ENCODE assay signal across 34 cellular contexts in genomic region chr19:40249781-40250180, GRCh38. TPM values are rescaled to one million over a fixed set of nuclear protein-coding genes. Genes with fewer than 3 reads are reported as not detected.
DNase-seq lines count a peak whose midpoint lies in the region; ATAC-seq and TF ChIP-seq lines count a peak whose summit lies in the region.
"Had no signal": no experiment of that assay in that cellular context is flagged by ENCODE, and none has a peak within 500 bp of the region (broad histone marks: within the 10 kb centered on the region; RNA-seq: fewer than 3 reads in every experiment).

No MANE protein-coding gene starts in this region.

- no peak overlapping the region for H3K27ac ChIP-seq in H9 (ENCODE audit: insufficient read length, low read depth, low read length)
- peak overlapping the region in 30 of 59 donors; percentile 10 to 79 (median 51) for H3K27ac ChIP-seq in dorsolateral prefrontal cortex
- H3K27ac ChIP-seq in gastrocnemius medialis = peak overlapping the region in 3 of 4 donors; percentile 33 to 37 (median 35)
- H3K27ac ChIP-seq: heart left ventricle, RWPE1, testis had no signal

- H3K4me2 ChIP-seq in H9 (ENCODE audit: insufficient read depth, insufficient read length, low read length) = no peak overlapping the region

- intact Hi-C loops in dorsolateral prefrontal cortex (cut with DNase I) (no loop called here), gastrocnemius medialis (cut with DNase I; ENCODE audit: low total_unique reads) (no loop called here)

- H2BK120ac ChIP-seq in H9 (ENCODE audit: low read depth, low read length, poor library complexity, severe bottlenecking) = no peak overlapping the region

- no peaks in the 10 kb centered on the region for H3K27me3 Mint-ChIP-seq in H9 (ENCODE audit: low read depth)
- H3K27me3 Mint-ChIP-seq: activated CD4-positive, alpha-beta memory T cell treated with anti-CD3 and anti-CD28 coated beads for 36 hours; activated naive CD8-positive, alpha-beta T cell treated with anti-CD3 and anti-CD28 coated beads, Interleukin-2, amount 10 ng/mL, durations not matched to agents 7 days and 5 days; activated T-helper 17 cell treated with anti-CD3 and anti-CD28 coated beads, Interleukin-2, amount 50 U/mL, for 72 hours; CD4-positive, alpha-beta memory T cell; naive B cell; stimulated activated naive B cell treated with anti-CD40 and anti-IgM and Interleukin-4, amounts not matched to agents 10 μg/mL and 1 μg/mL and 100 μg/mL, for 72 hours had no signal

- peaks cover 2% of the 10 kb centered on the region for H3K79me1 ChIP-seq in H9 (ENCODE audit: insufficient read depth, low read depth, low read length, poor library complexity, severe bottlenecking)

- WGBS in H9 (ENCODE audit: extremely low coverage, insufficient read length, low lambda C conversion rate) = no CpG with 5 or more reads among the region's 11 CpGs

- no peaks in the 10 kb centered on the region for H3K9me3 Mint-ChIP-seq in activated naive CD4-positive, alpha-beta T cell treated with anti-CD3 and anti-CD28 coated beads, Interleukin-2, amount 50 U/mL, for 72 hours
- H3K9me3 Mint-ChIP-seq in H9 = no peaks in the 10 kb centered on the region
- H3K9me3 Mint-ChIP-seq: activated CD4-positive, alpha-beta memory T cell treated with anti-CD3 and anti-CD28 coated beads for 36 hours; activated naive CD8-positive, alpha-beta T cell treated with anti-CD3 and anti-CD28 coated beads, Interleukin-2, amount 10 ng/mL, durations not matched to agents 7 days and 5 days; activated T-helper 17 cell treated with anti-CD3 and anti-CD28 coated beads, Interleukin-2, amount 50 U/mL, for 72 hours; CD4-positive, alpha-beta memory T cell; HFFc6; mesothelial cell of epicardium; naive B cell; stimulated activated naive B cell treated with anti-CD40 and anti-IgM and Interleukin-4, amounts not matched to agents 10 μg/mL and 1 μg/mL and 100 μg/mL, for 72 hours had no signal

- no peak overlapping the region for H3K4ac ChIP-seq in H9 (ENCODE audit: low read depth, low read length)

- no peak overlapping the region for H3K23ac ChIP-seq in H9 (ENCODE audit: insufficient read length, low read depth, low read length)

- H4K8ac ChIP-seq in H9 (replicated peaks; ENCODE audit: insufficient read length, low read depth, low read length) = no peak overlapping the region

- DNase-seq in activated naive CD4-positive, alpha-beta T cell treated with anti-CD3 and anti-CD28 coated beads, Interleukin-2, amount 50 U/mL, for 72 hours (ENCODE audit: low spot score in 2 of 2) = no peak
- DNase-seq in activated naive CD4-positive, alpha-beta T cell (lab: John Stamatoyannopoulos, UW) = no peak
- DNase-seq in H9 = no peak
- no peak for DNase-seq in dorsolateral prefrontal cortex
- DNase-seq in gastrocnemius medialis = no peak
- no peak for DNase-seq in stimulated activated CD4-positive, alpha-beta T cell treated with anti-CD3 and anti-CD28 coated beads, Interleukin-1b, Interleukin-23, amount 100 ng/mL, for 48 hours
- DNase-seq: activated CD4-positive, alpha-beta memory T cell treated with anti-CD3 and anti-CD28 coated beads for 36 hours; activated CD8-positive, alpha-beta memory T cell treated with anti-CD3 and anti-CD28 coated beads, Interleukin-2, amount 50 U/mL, for 48 hours; activated naive CD8-positive, alpha-beta T cell treated with anti-CD3 and anti-CD28 coated beads, Interleukin-2, amount 10 ng/mL, durations not matched to agents 7 days and 5 days; AML-193; aorta; CD4-positive, alpha-beta memory T cell; cortex of kidney; HFFc6; naive B cell; NCI-H1092 treated with DMSO at 0.1 percent for 48 hours; NCI-H187; stimulated activated CD4-positive, alpha-beta T cell treated with anti-CD3 and anti-CD28 coated beads, Interleukin-15, amount 100 ng/mL, for 24 hours; stimulated activated naive B cell treated with anti-CD40 and anti-IgM and Interleukin-4, amounts not matched to agents 10 μg/mL and 1 μg/mL and 100 μg/mL, for 72 hours; testis had no signal

- H2BK12ac ChIP-seq in H9 (ENCODE audit: insufficient read length, low read depth, low read length) = no peak overlapping the region

- H3K56ac ChIP-seq in H9 (ENCODE audit: insufficient read length, low read depth, low read length) = no peak overlapping the region

- H4K91ac ChIP-seq in H9 (ENCODE audit: insufficient read length, low read depth, low read length) = no peak overlapping the region

- peaks cover 0 to 16% of the 10 kb centered on the region in 2 donors for H3K36me3 ChIP-seq in gastrocnemius medialis

- no peak overlapping the region for H3K14ac ChIP-seq in H9 (ENCODE audit: insufficient read depth, low read length)

- no peak overlapping the region for H2AFZ ChIP-seq in H9 (ENCODE audit: low read length)

- H2AK5ac ChIP-seq in H9 (ENCODE audit: insufficient read length, low read length) = no peak overlapping the region

- H3K36me3 Mint-ChIP-seq in activated naive CD4-positive, alpha-beta T cell treated with anti-CD3 and anti-CD28 coated beads, Interleukin-2, amount 50 U/mL, for 72 hours = no peaks in the 10 kb centered on the region
- peaks cover 7 to 39% (median 26%) of the 10 kb centered on the region in 3 experiments for H3K36me3 Mint-ChIP-seq in H9 (ENCODE audit: insufficient read depth in 1 of 3, low read depth in 3 of 3)

- peak overlapping the region; percentile 45 to 46 for H3K27ac Mint-ChIP-seq in activated naive CD4-positive, alpha-beta T cell treated with anti-CD3 and anti-CD28 coated beads, Interleukin-2, amount 50 U/mL, for 72 hours
- H3K27ac Mint-ChIP-seq in H9 = peak overlapping the region in 2 of 3 experiments; percentile 9 to 68; a peak in 3 of 7 replicates
- H3K27ac Mint-ChIP-seq: activated CD4-positive, alpha-beta memory T cell treated with anti-CD3 and anti-CD28 coated beads for 36 hours; activated naive CD8-positive, alpha-beta T cell treated with anti-CD3 and anti-CD28 coated beads, Interleukin-2, amount 10 ng/mL, durations not matched to agents 7 days and 5 days; activated T-helper 17 cell treated with anti-CD3 and anti-CD28 coated beads, Interleukin-2, amount 50 U/mL, for 72 hours; HFFc6; mesothelial cell of epicardium; stimulated activated naive B cell treated with anti-CD40 and anti-IgM and Interleukin-4, amounts not matched to agents 10 μg/mL and 1 μg/mL and 100 μg/mL, for 72 hours had no signal

- H3K4me1 ChIP-seq in H9 (ENCODE audit: insufficient read depth, low read length) (peaks cover 2% of the 10 kb centered on the region; the same call in 1 of the 2 replicates), gastrocnemius medialis (peaks cover 20 to 59% of the 10 kb centered on the region in 2 donors)

- in situ Hi-C loops in gastrocnemius medialis (cut with MboI; ENCODE audit: low sequenced_read_pairs in 4 of 4) = no loop called here

- TF ChIP-seq CTCF in H9 (conservative IDR thresholded peaks at IDR 0.05) (no peak), dorsolateral prefrontal cortex (IDR thresholded peaks at IDR 0.05 in 54 of 56, conservative IDR thresholded peaks at IDR 0.05 in 2 of 56; ENCODE audit: low read depth in 1 of 56, partially characterized antibody in 56 of 56) (no peak), gastrocnemius medialis (IDR thresholded peaks at IDR 0.05 in 4 of 5, conservative IDR thresholded peaks at IDR 0.05 in 1 of 5) (no peak)

- H2BK20ac ChIP-seq in H9 (ENCODE audit: low read depth, low read length, poor library complexity, severe bottlenecking) = no peak overlapping the region

- peaks cover 19 to 23% of the 10 kb centered on the region in 2 experiments for H3K4me1 Mint-ChIP-seq in H9

- no peak overlapping the region for H3K4me3 Mint-ChIP-seq in H9
- H3K4me3 Mint-ChIP-seq: activated CD4-positive, alpha-beta memory T cell treated with anti-CD3 and anti-CD28 coated beads for 36 hours; activated naive CD8-positive, alpha-beta T cell treated with anti-CD3 and anti-CD28 coated beads, Interleukin-2, amount 10 ng/mL, durations not matched to agents 7 days and 5 days; activated T-helper 17 cell treated with anti-CD3 and anti-CD28 coated beads, Interleukin-2, amount 50 U/mL, for 72 hours; CD4-positive, alpha-beta memory T cell; HFFc6; mesothelial cell of epicardium; stimulated activated naive B cell treated with anti-CD40 and anti-IgM and Interleukin-4, amounts not matched to agents 10 μg/mL and 1 μg/mL and 100 μg/mL, for 72 hours had no signal

- H3K4me3 ChIP-seq in dorsolateral prefrontal cortex = no peak overlapping the region
- no peak overlapping the region for H3K4me3 ChIP-seq in gastrocnemius medialis
- H3K4me3 ChIP-seq: heart left ventricle, K562, testis had no signal

- no peaks in the 10 kb centered on the region; the same call in 1 of the 2 replicates for H3K79me2 ChIP-seq in H9 (ENCODE audit: insufficient read depth, low read length)

- no peak overlapping the region for H2BK5ac ChIP-seq in H9 (ENCODE audit: insufficient read length, low read length)

- H3T11ph ChIP-seq in H9 (ENCODE audit: low read length) = no peak overlapping the region

- no peak for TF ChIP-seq POLR2A in gastrocnemius medialis (IDR thresholded peaks at IDR 0.05)

- no peak overlapping the region for H3K18ac ChIP-seq in H9 (ENCODE audit: insufficient read length, low read depth, low read length)

- no peaks in the 10 kb centered on the region for H3K9me3 ChIP-seq in H9 (ENCODE audit: control insufficient read depth, low read depth, low read length)
- H3K9me3 ChIP-seq in gastrocnemius medialis = no peaks in the 10 kb centered on the region
- H3K9me3 ChIP-seq: heart left ventricle, testis had no signal

- H2BK15ac ChIP-seq in H9 (ENCODE audit: low read depth, low read length) = no peak overlapping the region

- H4K20me1 ChIP-seq in H9 (ENCODE audit: control insufficient read depth, insufficient read depth, insufficient read length) = no peaks in the 10 kb centered on the region

- H4K5ac ChIP-seq in H9 (ENCODE audit: insufficient read length, low read depth, low read length) = no peak overlapping the region

- no peak for ATAC-seq in activated naive CD4-positive, alpha-beta T cell treated with anti-CD3 and anti-CD28 coated beads, Interleukin-2, amount 50 U/mL, for 72 hours
- ATAC-seq in gastrocnemius medialis (no peak), GM18870 (IDR thresholded peaks at IDR 0.05; ENCODE audit: unreplicated experiment) (no peak), HG03460 (IDR thresholded peaks at IDR 0.05; ENCODE audit: unreplicated experiment) (no peak)
- ATAC-seq: activated CD4-positive, CD25-positive, alpha-beta regulatory T cell treated with anti-CD3 and anti-CD28 coated beads, Interleukin-2, amount 50 U/mL, for 24 hours; activated T-helper 17 cell treated with anti-CD3 and anti-CD28 coated beads, Interleukin-2, amount 50 U/mL, for 72 hours; heart left ventricle; K562; stimulated activated naive B cell treated with anti-CD40 and anti-IgM and Interleukin-4, amounts not matched to agents 10 μg/mL and 1 μg/mL and 100 μg/mL, for 72 hours had no signal

- no peaks in the 10 kb centered on the region for H3K23me2 ChIP-seq in H9 (ENCODE audit: insufficient read length, low read depth, low read length, poor library complexity, severe bottlenecking)

- H3K27me3 ChIP-seq in H9 (ENCODE audit: insufficient read depth, low read length) = no peaks in the 10 kb centered on the region
- H3K27me3 ChIP-seq in dorsolateral prefrontal cortex = no peaks in the 10 kb centered on the region
- H3K27me3 ChIP-seq in gastrocnemius medialis = no peaks in the 10 kb centered on the region
- H3K27me3 ChIP-seq: heart left ventricle, testis had no signal

- H3K9ac ChIP-seq in H9 (ENCODE audit: extremely low read depth, insufficient read length, low read length) = no peak overlapping the region

RNA-seq across cellular contexts. Expression of gene CCNP, which starts 23.3 kb away (rescaled TPM):
- total RNA-seq in activated naive CD4-positive, alpha-beta T cell treated with anti-CD3 and anti-CD28 coated beads, Interleukin-2, amount 50 U/mL, for 72 hours = under 1 TPM in 1 of 2 donors, not detected in 1; 0.43 TPM
- 0.31 and 0.35 TPM in 2 replicates for total RNA-seq in H9 (2021)
- 10 to 100 TPM in 1 of 120 experiments, 1 to 10 TPM in 86, under 1 TPM in 30, not detected in 3; 0.32 to 10.0 (median 1.6) TPM for total RNA-seq in dorsolateral prefrontal cortex
- not detected for total RNA-seq in gastrocnemius medialis
- total RNA-seq: activated CD4-positive, alpha-beta memory T cell treated with anti-CD3 and anti-CD28 coated beads for 36 hours; K562; M059J had no signal

RNA-seq across cellular contexts. Expression of gene TTC9B, which starts 31.6 kb away (rescaled TPM):
- not detected for total RNA-seq in activated naive CD4-positive, alpha-beta T cell treated with anti-CD3 and anti-CD28 coated beads, Interleukin-2, amount 50 U/mL, for 72 hours
- 0.15 and 0.31 TPM in 2 replicates for total RNA-seq in H9 (2021)
- total RNA-seq in dorsolateral prefrontal cortex = 100 to 1,000 TPM in 13 of 120 experiments, 10 to 100 TPM in 107; 27.3 to 112 (median 74.4) TPM
- total RNA-seq in gastrocnemius medialis = not detected
- total RNA-seq: A673; activated CD4-positive, alpha-beta memory T cell treated with anti-CD3 and anti-CD28 coated beads for 36 hours; activated naive CD8-positive, alpha-beta T cell treated with anti-CD3 and anti-CD28 coated beads, Interleukin-2, amount 10 ng/mL, durations not matched to agents 7 days and 5 days; aorta; CD4-positive, alpha-beta memory T cell; heart left ventricle; HFFc6; K562; lower leg skin; M059J; mesothelial cell of epicardium; NCI-H460; renal cortical epithelial cell; T-helper 1 cell treated with Interleukin-12 subunit alpha and Interleukin-12 subunit beta and Interleukin-4 antibody, amounts not matched to agents 30 ng/mL and 1 ng/mL, for 36 hours had no signal

RNA-seq across cellular contexts. Expression of gene AKT2, which starts 35.4 kb away (rescaled TPM):
- total RNA-seq in activated naive CD4-positive, alpha-beta T cell treated with anti-CD3 and anti-CD28 coated beads, Interleukin-2, amount 50 U/mL, for 72 hours = 100 to 1,000 TPM; 171 to 214 TPM
- total RNA-seq in H9 (2021) (142 and 150 TPM in 2 replicates), dorsolateral prefrontal cortex (100 to 1,000 TPM in 117 of 120 experiments, 10 to 100 TPM in 3; 95.3 to 215 (median 139) TPM), gastrocnemius medialis (100 to 1,000 TPM in 2 of 4 donors, 10 to 100 TPM in 2; 88.0 to 387 (median 102) TPM)

RNA-seq across cellular contexts. Expression of gene MAP3K10, which starts 58.6 kb away (rescaled TPM):
- total RNA-seq in activated naive CD4-positive, alpha-beta T cell treated with anti-CD3 and anti-CD28 coated beads, Interleukin-2, amount 50 U/mL, for 72 hours = 10 to 100 TPM; 11.1 to 11.6 TPM
- total RNA-seq in H9 (2021) (17.7 and 19.0 TPM in 2 replicates), dorsolateral prefrontal cortex (100 to 1,000 TPM in 114 of 120 experiments, 10 to 100 TPM in 6; 72.4 to 232 (median 136) TPM), gastrocnemius medialis (10 to 100 TPM; 16.4 to 25.8 (median 21.6) TPM)

Comparison
In these comparisons a context has a peak if more than half of its experiments do, and no peak if none do; other contexts are left out.
1. RNA of gene TTC9B, which starts 31.6 kb away (total RNA-seq): 27.3 to 112 TPM in dorsolateral prefrontal cortex; 0.15 to 0.31 TPM in H9, not detected in activated naive CD4-positive, alpha-beta T cell treated with anti-CD3 and anti-CD28 coated beads, Interleukin-2, amount 50 U/mL, for 72 hours and not detected in gastrocnemius medialis; every median in the first group is over 10 times any median in the second.